ENCODE assay signal across 8 cellular contexts in genomic region chr10:104255244-104255981, GRCh38.
A peak's percentile ranks its signal among the peaks of the same experiment; 100 is the strongest.
DNase-seq lines count a peak whose midpoint lies in the region; ATAC-seq and TF ChIP-seq lines count a peak whose summit lies in the region.

No MANE protein-coding gene starts in this region.

- TF ChIP-seq CTCF in HL-60 (IDR thresholded peaks at IDR 0.05; ENCODE audit: insufficient read depth, low read length) (no peak), VCaP (conservative IDR thresholded peaks at IDR 0.05) (no peak), fibroblast of pulmonary artery (IDR thresholded peaks at IDR 0.05; ENCODE audit: low read length, missing control alignments) (no peak), nephron progenitor cell (IDR thresholded peaks at IDR 0.05) (no peak)

- H3K27me3 ChIP-seq in BLaER1 treated with 17β-estradiol and CSF1 and Interleukin-3, amounts not matched to agents 10 nM and 100 nM: no peaks in the 10 kb centered on the region
- H3K27me3 ChIP-seq in HL-60 (ENCODE audit: insufficient read depth, poor library complexity, severe bottlenecking): no peaks in the 10 kb centered on the region

- H3K4me1 Mint-ChIP-seq in nephron progenitor cell: peaks cover 46% of the 10 kb centered on the region

- peak overlapping the region; percentile 93 for H3K4me3 Mint-ChIP-seq in nephron progenitor cell

- peaks cover 12 to 49% (median 39%) of the 10 kb centered on the region in 11 experiments; a peak in 19 of 22 replicates for H4K20me1 ChIP-seq in BLaER1 treated with 17β-estradiol and CSF1 and Interleukin-3, amounts not matched to agents 10 nM and 100 nM

- peak overlapping the region; percentile 89 to 96 (median 94) for H3K27ac ChIP-seq in BLaER1 treated with 17β-estradiol and CSF1 and Interleukin-3, amounts not matched to agents 10 nM and 100 nM
- H3K27ac ChIP-seq in HL-60 (replicated peaks) (peak overlapping the region; percentile 94), VCaP (peak overlapping the region; percentile 96)

- peaks cover 26% of the 10 kb centered on the region for H3K27me3 Mint-ChIP-seq in nephron progenitor cell (ENCODE audit: low read depth, poor library complexity)

- no peaks in the 10 kb centered on the region for H3K9me3 ChIP-seq in BLaER1 treated with 17β-estradiol and CSF1 and Interleukin-3, amounts not matched to agents 10 nM and 100 nM (replicated peaks in 1 of 11)

- H3K36me3 ChIP-seq in BLaER1 treated with 17β-estradiol and CSF1 and Interleukin-3, amounts not matched to agents 10 nM and 100 nM: peaks cover 31 to 42% (median 36%) of the 10 kb centered on the region in 11 experiments

- peaks cover 30 to 67% (median 47%) of the 10 kb centered on the region in 10 experiments for H3K4me1 ChIP-seq in BLaER1 treated with 17β-estradiol and CSF1 and Interleukin-3, amounts not matched to agents 10 nM and 100 nM

- peak in 1 of 2 experiments; percentile 69 for DNase-seq in HL-60 (ENCODE audit: low read depth in 1 of 2, low spot score in 1 of 2)
- peak; percentile 85 for DNase-seq in fibroblast of pulmonary artery (ENCODE audit: low read depth)
- DNase-seq in nephron progenitor cell: no peak
- no peak for DNase-seq in NCI-H1436 (lab: John Stamatoyannopoulos, UW)

- ATAC-seq in GM18907 (IDR thresholded peaks at IDR 0.05; ENCODE audit: unreplicated experiment) (peak; percentile 46), HG03457 (IDR thresholded peaks at IDR 0.05; ENCODE audit: unreplicated experiment) (no peak)

- no peaks in the 10 kb centered on the region for H3K9me3 Mint-ChIP-seq in nephron progenitor cell

- H3K27ac Mint-ChIP-seq in nephron progenitor cell: no peak overlapping the region

- peak overlapping the region; percentile 93 to 98 (median 94) for H3K4me3 ChIP-seq in BLaER1 treated with 17β-estradiol and CSF1 and Interleukin-3, amounts not matched to agents 10 nM and 100 nM
- H3K4me3 ChIP-seq in HL-60 (replicated peaks; ENCODE audit: insufficient read depth, low read length) (peak overlapping the region; percentile 90), fibroblast of pulmonary artery (replicated peaks; ENCODE audit: low read depth, low read length) (peak overlapping the region; percentile 79)

- peak overlapping the region; percentile 94 to 99 (median 95) for H3K9ac ChIP-seq in BLaER1 treated with 17β-estradiol and CSF1 and Interleukin-3, amounts not matched to agents 10 nM and 100 nM

- peaks cover 24% of the 10 kb centered on the region for H3K36me3 Mint-ChIP-seq in nephron progenitor cell (ENCODE audit: low read depth)

- H3K4me2 ChIP-seq in BLaER1 treated with 17β-estradiol and CSF1 and Interleukin-3, amounts not matched to agents 10 nM and 100 nM: peak overlapping the region; percentile 78 to 93 (median 88)
